ENCODE assay signal across 28 cellular contexts in genomic region chr3:139394116-139394515, GRCh38. TPM values are rescaled to one million over a fixed set of nuclear protein-coding genes. Genes with fewer than 3 reads are reported as not detected.
DNase-seq lines count a peak whose midpoint lies in the region; ATAC-seq and TF ChIP-seq lines count a peak whose summit lies in the region.
"Had no signal": no experiment of that assay in that cellular context is flagged by ENCODE, and none has a peak within 500 bp of the region (broad histone marks: within the 10 kb centered on the region; RNA-seq: fewer than 3 reads in every experiment).

No MANE protein-coding gene starts in this region.

- H2AFZ ChIP-seq in fibroblast of lung (ENCODE audit: low read length): no peak overlapping the region

- intact Hi-C loops in right cardiac atrium (cut with DNase I): no loop called here

- H3K27ac ChIP-seq in cardiac muscle cell (peak overlapping the region; percentile 79), right cardiac atrium (ENCODE audit: low read length) (no peak overlapping the region), fibroblast of lung (ENCODE audit: insufficient read depth, low read length) (no peak overlapping the region)
- H3K27ac ChIP-seq: A549, ascending aorta, skin epidermis, stomach, tibial nerve had no signal

- H3K36me3 ChIP-seq in cardiac muscle cell (no peaks in the 10 kb centered on the region), fibroblast of lung (ENCODE audit: control insufficient read depth, insufficient read depth, low read length) (no peaks in the 10 kb centered on the region)
- H3K36me3 ChIP-seq: ascending aorta, BE2C, stomach, tibial nerve had no signal

- H3K79me2 ChIP-seq in fibroblast of lung (ENCODE audit: control insufficient read depth, insufficient read depth, low read length): peaks cover 3% of the 10 kb centered on the region

- no peak for ATAC-seq in right cardiac atrium
- ATAC-seq in GM21619 (IDR thresholded peaks at IDR 0.05; ENCODE audit: unreplicated experiment): no peak
- ATAC-seq: A549; activated CD8-positive, alpha-beta T cell treated with anti-CD3 and anti-CD28 coated beads for 36 hours; left ventricle myocardium superior; natural killer cell; Panc1; T-cell had no signal

- DNase-seq in cardiac muscle cell (ENCODE audit: low read depth in 1 of 2, low spot score in 1 of 2) (peak; percentile 24 to 27), right cardiac atrium (no peak), NCI-H82 treated with DMSO at 0.1 percent for 48 hours (lab: John Stamatoyannopoulos, UW; ENCODE audit: unreplicated experiment) (peak; percentile 7), fibroblast of lung (ENCODE audit: low read depth in 2 of 2) (peak; percentile 22 to 67), stromal cell of bone marrow (ENCODE audit: low read depth) (peak; percentile 17), NCI-H2171 treated with DMSO at 0.1 percent for 48 hours (lab: John Stamatoyannopoulos, UW) (no peak)
- DNase-seq in stimulated activated naive CD4-positive, alpha-beta T cell treated with Interleukin-2 at 50 U/mL for 16 hours (lab: John Stamatoyannopoulos, UW): no peak
- DNase-seq: activated CD8-positive, alpha-beta T cell treated with anti-CD3 and anti-CD28 coated beads for 36 hours; activated naive CD8-positive, alpha-beta T cell treated with anti-CD3 and anti-CD28 coated beads for 36 hours; BE2C; central memory CD4-positive, alpha-beta T cell; DMS153; GOT3; islet precursor cell; left ventricle myocardium superior; natural killer cell; NCI-H1436 treated with DMSO at 0.1 percent for 48 hours; NCI-H524; NK-92 treated with Interleukin-12 subunit alpha and Interleukin-12 subunit beta, amount 100 ng/mL, for 24 hours; SHP77 treated with DMSO at 0.1 percent for 48 hours; stomach; T-cell had no signal

- H3K27me3 ChIP-seq in cardiac muscle cell (no peaks in the 10 kb centered on the region), right cardiac atrium (ENCODE audit: control insufficient read depth, insufficient read depth) (no peaks in the 10 kb centered on the region), fibroblast of lung (ENCODE audit: control insufficient read depth, insufficient read depth, low read length) (no peaks in the 10 kb centered on the region)
- H3K27me3 ChIP-seq: ascending aorta, BE2C, stomach, tibial nerve had no signal

- H3K4me1 ChIP-seq in cardiac muscle cell (ENCODE audit: low read depth): peaks cover 27% of the 10 kb centered on the region
- H3K4me1 ChIP-seq in right cardiac atrium (ENCODE audit: control insufficient read depth, insufficient read depth, low read length): peaks cover 6% of the 10 kb centered on the region
- no peaks in the 10 kb centered on the region for H3K4me1 ChIP-seq in fibroblast of lung (ENCODE audit: control insufficient read depth, extremely low read depth, insufficient read depth, low read length)
- H3K4me1 ChIP-seq: A549 had no signal

- H4K20me1 ChIP-seq in fibroblast of lung (ENCODE audit: control insufficient read depth, extremely low read depth, insufficient read depth, low read length): no peaks in the 10 kb centered on the region

- H3K4me2 ChIP-seq in fibroblast of lung (ENCODE audit: extremely low read depth, insufficient read depth, low read length): no peak overlapping the region
- H3K4me2 ChIP-seq: A549 had no signal

- no peak overlapping the region for H3K9ac ChIP-seq in fibroblast of lung (ENCODE audit: insufficient read depth, low read length)

- no peak for TF ChIP-seq CTCF in cardiac muscle cell (IDR thresholded peaks at IDR 0.05; ENCODE audit: low read depth, low read length)
- no peak for TF ChIP-seq CTCF in fibroblast of lung (conservative IDR thresholded peaks at IDR 0.05 in 1 of 2, IDR thresholded peaks at IDR 0.05 in 1 of 2; ENCODE audit: low read depth in 1 of 2, low read length in 2 of 2)

- no peaks in the 10 kb centered on the region for H3K9me3 ChIP-seq in cardiac muscle cell (ENCODE audit: low read depth)
- H3K9me3 ChIP-seq in right cardiac atrium (ENCODE audit: control insufficient read depth, low read length): no peaks in the 10 kb centered on the region
- H3K9me3 ChIP-seq in fibroblast of lung (ENCODE audit: control insufficient read depth, insufficient read depth, low read depth, low read length): no peaks in the 10 kb centered on the region
- H3K9me3 ChIP-seq: A549, ascending aorta, BE2C, stomach, tibial nerve had no signal

- H3K4me3 ChIP-seq in cardiac muscle cell: no peak overlapping the region
- H3K4me3 ChIP-seq in right cardiac atrium (ENCODE audit: low read length): no peak overlapping the region
- H3K4me3 ChIP-seq in fibroblast of lung (replicated peaks in 1 of 4; ENCODE audit: control extremely low read depth in 1 of 4, insufficient read depth in 1 of 4, low read depth in 3 of 4, low read length in 4 of 4): no peak overlapping the region
- H3K4me3 ChIP-seq: A549, ascending aorta, skin epidermis, stomach, tibial nerve had no signal

RNA-seq across cellular contexts. Expression of gene COPB2, which starts 4.7 kb away (rescaled TPM):
- total RNA-seq in cardiac muscle cell: 87.3 and 112 TPM in 2 replicates
- 151 and 166 TPM in 2 replicates for polyA plus RNA-seq in cardiac muscle cell
- 10 to 100 TPM; 75.6 to 98.0 (median 95.3) TPM for total RNA-seq in right cardiac atrium
- polyA plus RNA-seq in right cardiac atrium: 41.0 TPM
- 216 and 293 TPM in 2 replicates for total RNA-seq in fibroblast of lung
- 233 and 284 TPM in 2 replicates for polyA plus RNA-seq in fibroblast of lung
- polyA plus RNA-seq in fibroblast of lung (2012): 185 and 205 TPM in 2 replicates
- 53.3 and 62.6 TPM in 2 replicates for polyA minus RNA-seq in fibroblast of lung (ENCODE audit: low replicate concordance)

RNA-seq across cellular contexts. Expression of gene MRPS22, which starts 50.3 kb away (rescaled TPM):
- total RNA-seq in cardiac muscle cell (63.4 and 71.1 TPM in 2 replicates), right cardiac atrium (10 to 100 TPM; 51.8 to 68.4 (median 56.4) TPM), fibroblast of lung (81.3 and 90.1 TPM in 2 replicates)
- polyA plus RNA-seq in cardiac muscle cell (81.4 and 89.2 TPM in 2 replicates), right cardiac atrium (91.5 TPM), fibroblast of lung (56.7 and 64.6 TPM in 2 replicates)
- polyA plus RNA-seq in fibroblast of lung (2012): 42.5 and 53.1 TPM in 2 replicates
- polyA minus RNA-seq in fibroblast of lung (ENCODE audit: low replicate concordance): 1.1 and 3.3 TPM in 2 replicates

Comparison
In these comparisons a context has a peak if more than half of its experiments do, and no peak if none do; other contexts are left out.
1. DNase-seq: peak in cardiac muscle cell (2 of 2), NCI-H82 treated with DMSO at 0.1 percent for 48 hours (single experiment), fibroblast of lung (2 of 2) and stromal cell of bone marrow (single experiment); none in right cardiac atrium (0 of 3), stimulated activated naive CD4-positive, alpha-beta T cell treated with Interleukin-2 at 50 U/mL for 16 hours (single experiment) and NCI-H2171 treated with DMSO at 0.1 percent for 48 hours (single experiment).